Comparison of ENCODE assay signal across 8 cellular contexts in genomic region chr9:14323083-14323968, GRCh38. TPM values are rescaled to one million over a fixed set of nuclear protein-coding genes. Genes with fewer than 3 reads are reported as not detected.
DNase-seq lines count a peak whose midpoint lies in the region; ATAC-seq and TF ChIP-seq lines count a peak whose summit lies in the region.

No MANE protein-coding gene starts in this region.

- DNase-seq in Right ventricle myocardium superior (no peak), cardiac septum (ENCODE audit: low spot score) (no peak), NCI-H2196 (lab: John Stamatoyannopoulos, UW; ENCODE audit: unreplicated experiment) (peak; percentile 81), choroid plexus epithelial cell (ENCODE audit: low read depth) (no peak), middle frontal gyrus (ENCODE audit: extremely low spot score, low spot score) (peak; percentile 3), GM20000 (ENCODE audit: low spot score) (no peak), NCI-H524 (lab: John Stamatoyannopoulos, UW) (no peak), nucleus accumbens (lab: John Stamatoyannopoulos, UW) (no peak)

- peak overlapping the region; percentile 67 for H3K4me3 ChIP-seq in choroid plexus epithelial cell (ENCODE audit: low read depth, low read length)

- TF ChIP-seq CTCF in choroid plexus epithelial cell (conservative IDR thresholded peaks at IDR 0.05; ENCODE audit: low read depth, low read length) (no peak), GM20000 (IDR thresholded peaks at IDR 0.05; ENCODE audit: extremely low read depth, missing control alignments) (no peak)

- intact Hi-C loops in Right ventricle myocardium superior (cut with DNase I) (loop anchor here (2.0 kb wide), 1 partner anchor 25 kb away; no protein-coding TSS in a partner anchor), cardiac septum (cut with DNase I) (loop anchor here (2.0 to 5.0 kb wide), 2 partner anchors 227 to 736 kb away; no protein-coding TSS in a partner anchor)

- peak; percentile 17 for ATAC-seq in Right ventricle myocardium superior (ENCODE audit: poor library complexity)

RNA-seq across cellular contexts. Expression of gene NFIB, which starts 9.4 kb away (rescaled TPM):
- total RNA-seq in Right ventricle myocardium superior (104 TPM), cardiac septum (129 TPM)

Comparison
In these comparisons a context has a peak if more than half of its experiments do, and no peak if none do; other contexts are left out.
1. DNase-seq: peak in NCI-H2196 (single experiment) and middle frontal gyrus (single experiment); none in Right ventricle myocardium superior (single experiment), cardiac septum (single experiment), choroid plexus epithelial cell (single experiment), GM20000 (single experiment), NCI-H524 (0 of 2) and nucleus accumbens (0 of 56).